In genomic region chr6:5143625-5144311, GRCh38 we compare ENCODE assay signal across 8 cellular contexts. TPM values are rescaled to one million over a fixed set of nuclear protein-coding genes. Genes with fewer than 3 reads are reported as not detected.
DNase-seq lines count a peak whose midpoint lies in the region; ATAC-seq and TF ChIP-seq lines count a peak whose summit lies in the region.

No MANE protein-coding gene starts in this region.

- TF ChIP-seq POLR2A in GM18505 (IDR thresholded peaks at IDR 0.05; ENCODE audit: borderline replicate concordance, extremely low read depth, insufficient read depth, insufficient read length), result no peak

- TF ChIP-seq CTCF in retinal pigment epithelial cell (conservative IDR thresholded peaks at IDR 0.05; ENCODE audit: low read depth, low read length), result peak; percentile 85

- ATAC-seq in GM21526 (IDR thresholded peaks at IDR 0.05; ENCODE audit: low FRiP score, unreplicated experiment) (peak; percentile 67), left cardiac atrium (peak; percentile 80 to 85), GM18505 (IDR thresholded peaks at IDR 0.05; ENCODE audit: unreplicated experiment) (no peak)
- ATAC-seq in activated naive CD8-positive, alpha-beta T cell treated with anti-CD3 and anti-CD28 coated beads, Interleukin-2, amount 50 U/mL, for 24 hours, result peak; percentile 51

- DNase-seq in Ammon's horn (ENCODE audit: low spot score), result peak; percentile 92
- DNase-seq in NCI-H1694 (lab: John Stamatoyannopoulos, UW), result peak; percentile 76
- DNase-seq in T follicular helper cell (ENCODE audit: low read depth), result peak; percentile 74
- DNase-seq in activated naive CD8-positive, alpha-beta T cell treated with anti-CD3 and anti-CD28 coated beads, Interleukin-2, amount 50 U/mL, for 24 hours, result peak; percentile 81
- peak; percentile 89 for DNase-seq in left cardiac atrium
- no peak for DNase-seq in retinal pigment epithelial cell (ENCODE audit: low read depth)

- no peaks in the 10 kb centered on the region for H3K36me3 Mint-ChIP-seq in activated naive CD8-positive, alpha-beta T cell treated with anti-CD3 and anti-CD28 coated beads, Interleukin-2, amount 50 U/mL, for 24 hours (ENCODE audit: low read depth)

- intact Hi-C loops in left cardiac atrium (cut with DNase I), result loop anchor here (2.0 to 10.0 kb wide), 4 partner anchors 71 to 259 kb away; no protein-coding TSS in a partner anchor

- no peaks in the 10 kb centered on the region for H3K27me3 Mint-ChIP-seq in activated naive CD8-positive, alpha-beta T cell treated with anti-CD3 and anti-CD28 coated beads, Interleukin-2, amount 50 U/mL, for 24 hours

- no peaks in the 10 kb centered on the region for H3K9me3 Mint-ChIP-seq in activated naive CD8-positive, alpha-beta T cell treated with anti-CD3 and anti-CD28 coated beads, Interleukin-2, amount 50 U/mL, for 24 hours

- peaks cover 2% of the 10 kb centered on the region for H3K4me1 Mint-ChIP-seq in activated naive CD8-positive, alpha-beta T cell treated with anti-CD3 and anti-CD28 coated beads, Interleukin-2, amount 50 U/mL, for 24 hours

- H3K4me3 Mint-ChIP-seq in activated naive CD8-positive, alpha-beta T cell treated with anti-CD3 and anti-CD28 coated beads, Interleukin-2, amount 50 U/mL, for 24 hours, result no peak overlapping the region

- no peak overlapping the region for H3K4me3 ChIP-seq in retinal pigment epithelial cell (ENCODE audit: low read length)

- no peak overlapping the region for H3K27ac Mint-ChIP-seq in activated naive CD8-positive, alpha-beta T cell treated with anti-CD3 and anti-CD28 coated beads, Interleukin-2, amount 50 U/mL, for 24 hours

RNA-seq across cellular contexts. Expression of gene PPP1R3G, which starts 58.6 kb away (rescaled TPM):
- 10 to 100 TPM in 1 of 2 donors, 1 to 10 TPM in 1; 7.4 to 10.7 TPM for total RNA-seq in left cardiac atrium
